ENCODE assay signal across 1 cellular context in the genomic region with DNA sequence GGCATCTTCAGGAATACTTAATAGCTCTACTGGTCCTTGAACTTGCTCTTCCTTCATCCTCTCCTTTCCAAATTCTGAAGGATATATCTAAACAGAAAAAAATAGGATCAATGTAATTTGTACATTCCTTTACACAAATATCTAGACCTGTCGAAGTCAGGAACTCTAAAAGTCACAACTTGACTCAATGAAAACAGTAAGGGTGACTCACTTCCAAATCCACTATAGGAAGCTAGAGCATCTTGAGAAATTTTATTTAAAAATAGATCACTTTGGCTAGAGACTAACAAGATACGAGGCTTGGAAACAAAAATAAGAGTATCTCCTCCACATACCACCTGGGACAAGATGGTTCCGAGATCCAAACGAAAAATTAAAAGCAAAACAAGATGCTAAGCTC.
TF ChIP-seq lines count a peak whose summit lies in the region.

No MANE protein-coding gene starts in this region.

TF ChIP-seq in IMR-90, 13 proteins besides CTCF, POLR2A, EP300 and RAD21 (continued from another document):
- TF ChIP-seq FOS (IDR thresholded peaks at IDR 0.05; ENCODE audit: low read depth, low read length) (no peak), MAFK (IDR thresholded peaks at IDR 0.05; ENCODE audit: low read depth, low read length) (no peak), MXI1 (IDR thresholded peaks at IDR 0.05; ENCODE audit: borderline replicate concordance, low read depth, low read length) (no peak), CEBPB (IDR thresholded peaks at IDR 0.05; ENCODE audit: low read depth, low read length) (no peak), RFX5 (IDR thresholded peaks at IDR 0.05; ENCODE audit: low read depth, low read length) (no peak), NFE2L2 (IDR thresholded peaks at IDR 0.05; ENCODE audit: low read depth, low read length) (no peak), MAZ (IDR thresholded peaks at IDR 0.05; ENCODE audit: borderline replicate concordance, low read depth, low read length) (no peak), RCOR1 (IDR thresholded peaks at IDR 0.05; ENCODE audit: insufficient replicate concordance, low read length) (no peak), SMC3 (IDR thresholded peaks at IDR 0.05; ENCODE audit: low read depth, low read length) (no peak), CHD1 (IDR thresholded peaks at IDR 0.05; ENCODE audit: low read depth, low read length) (no peak)
- TF ChIP-seq, protein P1, sequence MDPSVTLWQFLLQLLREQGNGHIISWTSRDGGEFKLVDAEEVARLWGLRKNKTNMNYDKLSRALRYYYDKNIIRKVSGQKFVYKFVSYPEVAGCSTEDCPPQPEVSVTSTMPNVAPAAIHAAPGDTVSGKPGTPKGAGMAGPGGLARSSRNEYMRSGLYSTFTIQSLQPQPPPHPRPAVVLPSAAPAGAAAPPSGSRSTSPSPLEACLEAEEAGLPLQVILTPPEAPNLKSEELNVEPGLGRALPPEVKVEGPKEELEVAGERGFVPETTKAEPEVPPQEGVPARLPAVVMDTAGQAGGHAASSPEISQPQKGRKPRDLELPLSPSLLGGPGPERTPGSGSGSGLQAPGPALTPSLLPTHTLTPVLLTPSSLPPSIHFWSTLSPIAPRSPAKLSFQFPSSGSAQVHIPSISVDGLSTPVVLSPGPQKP (IDR thresholded peaks at IDR 0.05; ENCODE audit: borderline replicate concordance, low read depth, low read length), result no peak
- TF ChIP-seq, protein P2, sequence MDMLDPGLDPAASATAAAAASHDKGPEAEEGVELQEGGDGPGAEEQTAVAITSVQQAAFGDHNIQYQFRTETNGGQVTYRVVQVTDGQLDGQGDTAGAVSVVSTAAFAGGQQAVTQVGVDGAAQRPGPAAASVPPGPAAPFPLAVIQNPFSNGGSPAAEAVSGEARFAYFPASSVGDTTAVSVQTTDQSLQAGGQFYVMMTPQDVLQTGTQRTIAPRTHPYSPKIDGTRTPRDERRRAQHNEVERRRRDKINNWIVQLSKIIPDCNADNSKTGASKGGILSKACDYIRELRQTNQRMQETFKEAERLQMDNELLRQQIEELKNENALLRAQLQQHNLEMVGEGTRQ (IDR thresholded peaks at IDR 0.05; ENCODE audit: low read depth, low read length), result no peak
